In genomic region chr17:44323359-44324091, GRCh38 we compare ENCODE assay signal across 8 cellular contexts. TPM values are rescaled to one million over a fixed set of nuclear protein-coding genes. Genes with fewer than 3 reads are reported as not detected.
A peak's percentile ranks its signal among the peaks of the same experiment; 100 is the strongest.
DNase-seq lines count a peak whose midpoint lies in the region; ATAC-seq and TF ChIP-seq lines count a peak whose summit lies in the region.

No MANE protein-coding gene starts in this region.

- POLR2A ChIA-PET in HEK293 (lab: Yijun Ruan, JAX): interaction anchor here (0.5 to 2.4 kb wide), 9 partner anchors 8 to 279 kb away, joined by 3 to 11 read pairs (median 7); partner anchors contain the start of gene UBTF

- H3K27ac Mint-ChIP-seq in activated T-helper 1 cell treated with anti-CD3 and anti-CD28 coated beads, Interleukin-12 subunit alpha, Interleukin-12 subunit beta, Interleukin-2, Interleukin-4 antibody, amounts not matched to agents 30 ng/mL and 10 ng/mL and 1 ng/mL, durations not matched to agents 14 hours and 24 hours and 36 hours: peak overlapping the region; percentile 44
- H3K27ac Mint-ChIP-seq in stimulated activated effector memory CD8-positive, alpha-beta T cell treated with anti-CD3 and anti-CD28 coated beads, Interleukin-12 subunit alpha, Interleukin-12 subunit beta, amount 100 ng/mL, for 72 hours: no peak overlapping the region

- H3K27me3 ChIP-seq in iPS-15b (ENCODE audit: control insufficient read depth, insufficient read depth, low read length): peaks cover 2% of the 10 kb centered on the region

- H3K4me1 ChIP-seq in HEK293 (ENCODE audit: control insufficient read depth, insufficient read depth, low read length) (0 out of 2 replicates have a peak, but pooled peaks cover 3% of the 10 kb centered on the region), iPS-15b (ENCODE audit: control insufficient read depth, insufficient read depth, low read length) (no peaks in the 10 kb centered on the region)

- peaks cover 17% of the 10 kb centered on the region for H3K36me3 Mint-ChIP-seq in activated T-helper 1 cell treated with anti-CD3 and anti-CD28 coated beads, Interleukin-12 subunit alpha, Interleukin-12 subunit beta, Interleukin-2, Interleukin-4 antibody, amounts not matched to agents 30 ng/mL and 10 ng/mL and 1 ng/mL, durations not matched to agents 14 hours and 24 hours and 36 hours (ENCODE audit: low read depth)
- peaks cover 32% of the 10 kb centered on the region for H3K36me3 Mint-ChIP-seq in stimulated activated effector memory CD8-positive, alpha-beta T cell treated with anti-CD3 and anti-CD28 coated beads, Interleukin-12 subunit alpha, Interleukin-12 subunit beta, amount 100 ng/mL, for 72 hours

- H3K9me3 ChIP-seq in HEK293 (ENCODE audit: control insufficient read depth, insufficient read depth, low read depth, low read length): no peaks in the 10 kb centered on the region
- H3K9me3 ChIP-seq in iPS-15b (ENCODE audit: control insufficient read depth, insufficient read depth, low read length): no peaks in the 10 kb centered on the region

- peak overlapping the region; percentile 83 for H3K9ac ChIP-seq in iPS-15b (ENCODE audit: low read depth, low read length)

- no peaks in the 10 kb centered on the region for H3K9me3 Mint-ChIP-seq in activated T-helper 1 cell treated with anti-CD3 and anti-CD28 coated beads, Interleukin-12 subunit alpha, Interleukin-12 subunit beta, Interleukin-2, Interleukin-4 antibody, amounts not matched to agents 30 ng/mL and 10 ng/mL and 1 ng/mL, durations not matched to agents 14 hours and 24 hours and 36 hours
- no peaks in the 10 kb centered on the region for H3K9me3 Mint-ChIP-seq in stimulated activated effector memory CD8-positive, alpha-beta T cell treated with anti-CD3 and anti-CD28 coated beads, Interleukin-12 subunit alpha, Interleukin-12 subunit beta, amount 100 ng/mL, for 72 hours

- peaks cover 10% of the 10 kb centered on the region for H3K4me1 Mint-ChIP-seq in activated T-helper 1 cell treated with anti-CD3 and anti-CD28 coated beads, Interleukin-12 subunit alpha, Interleukin-12 subunit beta, Interleukin-2, Interleukin-4 antibody, amounts not matched to agents 30 ng/mL and 10 ng/mL and 1 ng/mL, durations not matched to agents 14 hours and 24 hours and 36 hours (ENCODE audit: low read depth)
- H3K4me1 Mint-ChIP-seq in stimulated activated effector memory CD8-positive, alpha-beta T cell treated with anti-CD3 and anti-CD28 coated beads, Interleukin-12 subunit alpha, Interleukin-12 subunit beta, amount 100 ng/mL, for 72 hours: peaks cover 35% of the 10 kb centered on the region

- intact Hi-C loops in activated T-helper 1 cell treated with anti-CD3 and anti-CD28 coated beads, Interleukin-12 subunit alpha, Interleukin-12 subunit beta, Interleukin-2, Interleukin-4 antibody, amounts not matched to agents 30 ng/mL and 10 ng/mL and 1 ng/mL, durations not matched to agents 14 hours and 24 hours and 36 hours (cut with micrococcal nuclease): loop anchor here (1.0 to 10.0 kb wide), 5 partner anchors 15 to 259 kb away; partner anchors contain the start of genes GRN, LSM12 and RUNDC3A

- peak overlapping the region; percentile 89 for H3K4me3 Mint-ChIP-seq in activated T-helper 1 cell treated with anti-CD3 and anti-CD28 coated beads, Interleukin-12 subunit alpha, Interleukin-12 subunit beta, Interleukin-2, Interleukin-4 antibody, amounts not matched to agents 30 ng/mL and 10 ng/mL and 1 ng/mL, durations not matched to agents 14 hours and 24 hours and 36 hours
- H3K4me3 Mint-ChIP-seq in stimulated activated effector memory CD8-positive, alpha-beta T cell treated with anti-CD3 and anti-CD28 coated beads, Interleukin-12 subunit alpha, Interleukin-12 subunit beta, amount 100 ng/mL, for 72 hours: peak overlapping the region; percentile 91

- peaks cover 3 to 42% of the 10 kb centered on the region in 2 experiments; a peak in 2 of 3 replicates for H3K36me3 ChIP-seq in HEK293 (ENCODE audit: control insufficient read depth in 2 of 2, insufficient read depth in 1 of 2, low read length in 2 of 2)
- H3K36me3 ChIP-seq in iPS-15b (ENCODE audit: control insufficient read depth, insufficient read depth, low read length): peaks cover 34% of the 10 kb centered on the region

- no peak for TF ChIP-seq CTCF in HEK293 (tag by site-specific recombination; IDR thresholded peaks at IDR 0.05)

- peak overlapping the region; percentile 56; the same call in 1 of the 2 replicates for H3K27ac ChIP-seq in HEK293 (ENCODE audit: extremely low read depth, low read depth, low read length)

- CTCF ChIA-PET in HEK293 (lab: Yijun Ruan, JAX): interaction anchor here (0.9 to 1.8 kb wide), 5 partner anchors 15 to 120 kb away, joined by 3 to 5 read pairs (median 4); partner anchors contain the start of gene GRN

- H3K27me3 Mint-ChIP-seq in activated T-helper 1 cell treated with anti-CD3 and anti-CD28 coated beads, Interleukin-12 subunit alpha, Interleukin-12 subunit beta, Interleukin-2, Interleukin-4 antibody, amounts not matched to agents 30 ng/mL and 10 ng/mL and 1 ng/mL, durations not matched to agents 14 hours and 24 hours and 36 hours (ENCODE audit: insufficient read depth): no peaks in the 10 kb centered on the region

- H3K4me3 ChIP-seq in HEK293 (ENCODE audit: low read depth, low read length) (peak overlapping the region; percentile 88), iPS-15b (ENCODE audit: low read depth, low read length) (peak overlapping the region; percentile 84)

- no peak for ATAC-seq in stimulated activated effector memory CD8-positive, alpha-beta T cell treated with anti-CD3 and anti-CD28 coated beads, Interleukin-12 subunit alpha, Interleukin-12 subunit beta, amount 100 ng/mL, for 72 hours
- ATAC-seq in GM21786 (IDR thresholded peaks at IDR 0.05; ENCODE audit: unreplicated experiment): no peak
- no peak for ATAC-seq in GM19397 (IDR thresholded peaks at IDR 0.05; ENCODE audit: unreplicated experiment)

- no peak for DNase-seq in activated T-helper 1 cell treated with anti-CD3 and anti-CD28 coated beads, Interleukin-12 subunit alpha, Interleukin-12 subunit beta, Interleukin-2, Interleukin-4 antibody, amounts not matched to agents 30 ng/mL and 10 ng/mL and 1 ng/mL, durations not matched to agents 14 hours and 24 hours and 36 hours (ENCODE audit: low spot score)
- DNase-seq in stimulated activated effector memory CD8-positive, alpha-beta T cell treated with anti-CD3 and anti-CD28 coated beads, Interleukin-12 subunit alpha, Interleukin-12 subunit beta, amount 100 ng/mL, for 72 hours (ENCODE audit: low spot score in 2 of 2): no peak
- no peak for DNase-seq in amniotic stem cell (lab: John Stamatoyannopoulos, UW)
- no peak for DNase-seq in LoVo (ENCODE audit: low spot score)

TF ChIP-seq in HEK293, 187 proteins besides CTCF, POLR2A, EP300 and RAD21:
- TF ChIP-seq ZFP41 (tag by site-specific recombination; IDR thresholded peaks at IDR 0.05; ENCODE audit: borderline replicate concordance) (no peak), ZFHX2 (tag by site-specific recombination; conservative IDR thresholded peaks at IDR 0.05) (no peak; the same call in 1 of the 2 replicates), KLF8 (tag by site-specific recombination; IDR thresholded peaks at IDR 0.05) (0 out of 2 replicates have a peak, but pooled peaks have one; percentile 13), SP3 (tag by site-specific recombination; IDR thresholded peaks at IDR 0.05) (no peak), SCRT2 (tag by site-specific recombination; IDR thresholded peaks at IDR 0.05) (peak; percentile 50), KLF1 (tag by site-specific recombination; IDR thresholded peaks at IDR 0.05) (no peak)
TF ChIP-seq in HEK293: peak in this region for 2.

RNA-seq across cellular contexts. Expression of gene SLC25A39, which starts 1.1 kb away (rescaled TPM):
- 169 and 180 TPM in 2 replicates for total RNA-seq in activated T-helper 1 cell treated with anti-CD3 and anti-CD28 coated beads, Interleukin-12 subunit alpha, Interleukin-12 subunit beta, Interleukin-2, Interleukin-4 antibody, amounts not matched to agents 30 ng/mL and 10 ng/mL and 1 ng/mL, durations not matched to agents 14 hours and 24 hours and 36 hours

RNA-seq across cellular contexts. Expression of gene RUNDC3A, which starts 15.1 kb away (rescaled TPM):
- total RNA-seq in activated T-helper 1 cell treated with anti-CD3 and anti-CD28 coated beads, Interleukin-12 subunit alpha, Interleukin-12 subunit beta, Interleukin-2, Interleukin-4 antibody, amounts not matched to agents 30 ng/mL and 10 ng/mL and 1 ng/mL, durations not matched to agents 14 hours and 24 hours and 36 hours: 0.13 and 0.22 TPM in 2 replicates

RNA-seq across cellular contexts. Expression of gene GRN, which starts 21.6 kb away (rescaled TPM):
- 32.7 and 42.9 TPM in 2 replicates for total RNA-seq in activated T-helper 1 cell treated with anti-CD3 and anti-CD28 coated beads, Interleukin-12 subunit alpha, Interleukin-12 subunit beta, Interleukin-2, Interleukin-4 antibody, amounts not matched to agents 30 ng/mL and 10 ng/mL and 1 ng/mL, durations not matched to agents 14 hours and 24 hours and 36 hours

RNA-seq across cellular contexts. Expression of gene FAM171A2, which starts 40.1 kb away (rescaled TPM):
- 0.10 and 0.29 TPM in 2 replicates for total RNA-seq in activated T-helper 1 cell treated with anti-CD3 and anti-CD28 coated beads, Interleukin-12 subunit alpha, Interleukin-12 subunit beta, Interleukin-2, Interleukin-4 antibody, amounts not matched to agents 30 ng/mL and 10 ng/mL and 1 ng/mL, durations not matched to agents 14 hours and 24 hours and 36 hours

RNA-seq across cellular contexts. Expression of gene SLC4A1, which starts 55.6 kb away (rescaled TPM):
- not detected in 2 replicates for total RNA-seq in activated T-helper 1 cell treated with anti-CD3 and anti-CD28 coated beads, Interleukin-12 subunit alpha, Interleukin-12 subunit beta, Interleukin-2, Interleukin-4 antibody, amounts not matched to agents 30 ng/mL and 10 ng/mL and 1 ng/mL, durations not matched to agents 14 hours and 24 hours and 36 hours
